Comparison of ENCODE assay signal across 1 cellular context in the genomic region with DNA sequence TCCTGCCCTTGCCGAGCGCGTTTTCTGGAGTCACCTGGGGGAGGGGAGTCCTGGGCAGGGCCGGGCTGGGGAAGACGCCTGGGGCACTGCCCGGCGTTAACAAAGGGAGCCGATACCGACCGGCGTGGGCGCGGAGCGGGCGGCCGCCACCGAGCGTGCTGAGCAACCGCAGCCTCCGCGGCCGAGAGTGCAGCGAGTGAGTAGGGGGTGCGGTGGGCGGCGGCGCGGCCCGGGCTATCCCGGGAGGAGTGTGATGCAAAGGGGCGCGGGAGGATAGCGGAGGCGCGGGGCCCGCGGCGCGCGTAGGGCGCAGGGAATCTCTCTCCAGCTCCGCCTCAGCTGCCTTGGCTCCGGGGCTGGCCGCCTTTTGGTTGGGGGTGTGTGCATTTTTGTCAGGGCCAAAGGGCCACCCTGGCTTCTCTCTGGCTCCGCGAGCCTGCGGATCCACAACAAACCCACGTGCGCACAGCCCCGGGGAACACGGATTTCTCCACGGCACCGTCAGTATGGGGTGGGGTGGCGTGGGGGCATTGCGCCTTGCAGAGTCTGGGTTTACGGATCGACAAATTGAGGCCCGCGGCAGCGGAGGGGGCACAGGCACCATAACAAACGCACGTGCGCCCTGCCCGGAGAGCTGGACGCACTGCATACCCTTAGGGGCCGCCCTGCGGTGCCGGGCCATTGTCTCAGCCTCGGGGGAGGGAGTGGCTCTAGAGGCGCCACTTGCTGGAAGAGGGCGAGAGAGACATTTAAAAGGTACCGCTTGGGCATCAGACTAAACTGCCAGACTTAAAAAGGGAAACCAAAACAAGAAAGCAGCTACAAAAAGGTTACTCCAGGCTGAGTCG.
TF ChIP-seq lines count a peak whose summit lies in the region.

No MANE protein-coding gene starts in this region.

TF ChIP-seq in HepG2, 621 proteins besides CTCF, POLR2A, EP300 and RAD21 (continued from another document and continues in another):
- peak; percentile 42; the same call in 1 of the 2 replicates for TF ChIP-seq MTERF4 (CRISPR knock-in tag; IDR thresholded peaks at IDR 0.05)
- TF ChIP-seq BCL6 (CRISPR knock-in tag; IDR thresholded peaks at IDR 0.05): peak; percentile 51; the same call in 1 of the 2 replicates
- TF ChIP-seq, protein P1, sequence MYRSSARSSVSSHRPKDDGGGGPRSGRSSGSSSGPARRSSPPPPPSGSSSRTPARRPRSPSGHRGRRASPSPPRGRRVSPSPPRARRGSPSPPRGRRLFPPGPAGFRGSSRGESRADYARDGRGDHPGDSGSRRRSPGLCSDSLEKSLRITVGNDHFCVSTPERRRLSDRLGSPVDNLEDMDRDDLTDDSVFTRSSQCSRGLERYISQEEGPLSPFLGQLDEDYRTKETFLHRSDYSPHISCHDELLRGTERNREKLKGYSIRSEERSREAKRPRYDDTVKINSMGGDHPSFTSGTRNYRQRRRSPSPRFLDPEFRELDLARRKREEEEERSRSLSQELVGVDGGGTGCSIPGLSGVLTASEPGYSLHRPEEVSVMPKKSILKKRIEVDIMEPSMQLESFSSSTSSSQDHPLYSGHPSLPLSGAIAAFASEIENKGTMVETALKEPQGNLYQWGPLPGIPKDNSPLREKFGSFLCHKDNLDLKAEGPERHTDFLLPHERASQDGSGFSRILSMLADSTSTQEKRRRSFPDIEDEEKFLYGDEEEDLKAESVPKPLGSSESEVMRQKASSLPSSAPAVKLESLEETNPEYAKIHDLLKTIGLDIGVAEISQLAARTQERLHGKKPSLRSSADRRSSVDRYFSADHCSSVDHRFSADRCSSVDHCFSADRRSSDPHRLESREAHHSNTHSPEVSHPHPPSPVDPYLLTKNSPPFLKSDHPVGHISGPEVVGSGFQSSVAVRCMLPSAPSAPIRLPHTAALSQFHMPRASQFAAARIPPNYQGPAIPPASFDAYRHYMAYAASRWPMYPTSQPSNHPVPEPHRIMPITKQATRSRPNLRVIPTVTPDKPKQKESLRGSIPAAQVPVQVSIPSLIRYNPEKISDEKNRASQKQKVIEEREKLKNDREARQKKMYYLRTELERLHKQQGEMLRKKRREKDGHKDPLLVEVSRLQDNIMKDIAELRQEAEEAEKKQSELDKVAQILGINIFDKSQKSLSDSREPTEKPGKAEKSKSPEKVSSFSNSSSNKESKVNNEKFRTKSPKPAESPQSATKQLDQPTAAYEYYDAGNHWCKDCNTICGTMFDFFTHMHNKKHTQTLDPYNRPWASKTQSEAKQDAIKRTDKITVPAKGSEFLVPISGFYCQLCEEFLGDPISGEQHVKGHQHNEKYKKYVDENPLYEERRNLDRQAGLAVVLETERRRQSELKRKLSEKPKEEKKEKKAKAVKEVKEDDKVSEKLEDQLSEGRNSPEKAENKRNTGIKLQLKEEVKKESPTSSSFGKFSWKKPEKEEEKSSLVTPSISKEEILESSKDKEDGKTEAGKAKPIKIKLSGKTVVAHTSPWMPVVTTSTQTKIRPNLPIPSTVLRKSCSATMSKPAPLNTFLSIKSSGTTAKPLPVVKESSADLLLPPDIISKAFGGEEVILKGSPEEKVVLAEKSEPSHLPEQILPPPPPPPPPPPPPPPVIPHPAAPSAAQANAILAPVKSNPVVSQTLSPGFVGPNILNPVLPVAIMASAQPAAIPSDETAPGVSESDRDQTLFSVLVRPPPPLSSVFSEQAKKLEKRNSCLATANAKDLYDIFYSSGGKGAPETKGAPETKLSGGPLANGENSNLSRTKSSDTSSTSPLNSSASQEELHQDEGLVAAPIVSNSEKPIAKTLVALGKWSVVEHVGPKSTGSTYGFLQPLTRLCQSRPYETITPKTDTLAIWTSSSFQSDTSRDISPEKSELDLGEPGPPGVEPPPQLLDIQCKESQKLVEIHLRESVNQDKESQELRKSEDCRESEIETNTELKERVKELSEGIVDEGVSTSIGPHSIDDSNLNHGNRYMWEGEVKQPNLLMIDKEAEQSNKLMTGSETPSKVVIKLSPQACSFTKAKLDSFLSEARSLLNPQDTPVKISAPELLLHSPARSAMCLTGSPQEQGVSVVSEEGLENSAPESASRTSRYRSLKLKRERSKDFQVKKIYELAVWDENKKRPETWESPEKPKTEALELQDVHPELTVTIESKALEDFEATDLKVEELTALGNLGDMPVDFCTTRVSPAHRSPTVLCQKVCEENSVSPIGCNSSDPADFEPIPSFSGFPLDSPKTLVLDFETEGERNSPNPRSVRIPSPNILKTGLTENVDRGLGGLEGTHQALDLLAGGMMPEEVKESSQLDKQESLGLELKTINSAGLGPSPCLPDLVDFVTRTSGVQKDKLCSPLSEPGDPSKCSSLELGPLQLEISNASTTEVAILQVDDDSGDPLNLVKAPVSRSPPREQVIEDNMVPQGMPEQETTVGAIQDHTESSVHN (CRISPR knock-in tag; IDR thresholded peaks at IDR 0.05): no peak
- TF ChIP-seq DR1 (CRISPR knock-in tag; IDR thresholded peaks at IDR 0.05): no peak
- no peak for TF ChIP-seq PHF5A (CRISPR knock-in tag; IDR thresholded peaks at IDR 0.05; ENCODE audit: low read depth, unreplicated experiment)
- TF ChIP-seq POLR2AphosphoS2 (IDR thresholded peaks at IDR 0.05; ENCODE audit: low read depth, low read length): no peak
- no peak for TF ChIP-seq CREB1 (IDR thresholded peaks at IDR 0.05)
- no peak for TF ChIP-seq CREB1 (CRISPR knock-in tag; IDR thresholded peaks at IDR 0.05)
- TF ChIP-seq ARNTL (CRISPR knock-in tag; IDR thresholded peaks at IDR 0.05): no peak
- no peak for TF ChIP-seq NFE2L2 (IDR thresholded peaks at IDR 0.05; ENCODE audit: low read length)
- TF ChIP-seq SP1 (IDR thresholded peaks at IDR 0.05): no peak
- no peak for TF ChIP-seq SP1 (CRISPR knock-in tag; IDR thresholded peaks at IDR 0.05)
- peak; percentile 40; the same call in 1 of the 2 replicates for TF ChIP-seq ZMYM4 (CRISPR knock-in tag; IDR thresholded peaks at IDR 0.05)
- TF ChIP-seq KDM3A (CRISPR knock-in tag; IDR thresholded peaks at IDR 0.05; ENCODE audit: low read depth): no peak
- TF ChIP-seq ZNF761 (CRISPR knock-in tag; conservative IDR thresholded peaks at IDR 0.05): peak; percentile 11; the same call in 1 of the 2 replicates
- TF ChIP-seq ZSCAN29 (CRISPR knock-in tag; conservative IDR thresholded peaks at IDR 0.05): no peak; the same call in 1 of the 2 replicates
- no peak; the same call in 1 of the 2 replicates for TF ChIP-seq ZNF33B (CRISPR knock-in tag; IDR thresholded peaks at IDR 0.05)
- no peak for TF ChIP-seq DDIT3 (CRISPR knock-in tag; IDR thresholded peaks at IDR 0.05)
- no peak for TF ChIP-seq EZH2 (conservative IDR thresholded peaks at IDR 0.05; ENCODE audit: low read depth, low read length)
- 0 out of 2 replicates have a peak, but pooled peaks have one; percentile 5 for TF ChIP-seq SP5 (CRISPR knock-in tag; IDR thresholded peaks at IDR 0.05; ENCODE audit: borderline replicate concordance, low read depth)
- no peak for TF ChIP-seq BRD4 (CRISPR knock-in tag; IDR thresholded peaks at IDR 0.05)
- no peak for TF ChIP-seq PTBP1 (IDR thresholded peaks at IDR 0.05; ENCODE audit: low read depth, low read length, poor library complexity, severe bottlenecking)
- TF ChIP-seq ZBTB42 (CRISPR knock-in tag; IDR thresholded peaks at IDR 0.05): no peak
- TF ChIP-seq, protein P2, sequence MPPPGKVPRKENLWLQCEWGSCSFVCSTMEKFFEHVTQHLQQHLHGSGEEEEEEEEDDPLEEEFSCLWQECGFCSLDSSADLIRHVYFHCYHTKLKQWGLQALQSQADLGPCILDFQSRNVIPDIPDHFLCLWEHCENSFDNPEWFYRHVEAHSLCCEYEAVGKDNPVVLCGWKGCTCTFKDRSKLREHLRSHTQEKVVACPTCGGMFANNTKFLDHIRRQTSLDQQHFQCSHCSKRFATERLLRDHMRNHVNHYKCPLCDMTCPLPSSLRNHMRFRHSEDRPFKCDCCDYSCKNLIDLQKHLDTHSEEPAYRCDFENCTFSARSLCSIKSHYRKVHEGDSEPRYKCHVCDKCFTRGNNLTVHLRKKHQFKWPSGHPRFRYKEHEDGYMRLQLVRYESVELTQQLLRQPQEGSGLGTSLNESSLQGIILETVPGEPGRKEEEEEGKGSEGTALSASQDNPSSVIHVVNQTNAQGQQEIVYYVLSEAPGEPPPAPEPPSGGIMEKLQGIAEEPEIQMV (CRISPR knock-in tag; IDR thresholded peaks at IDR 0.05; ENCODE audit: low read depth): no peak
- TF ChIP-seq, protein P3, sequence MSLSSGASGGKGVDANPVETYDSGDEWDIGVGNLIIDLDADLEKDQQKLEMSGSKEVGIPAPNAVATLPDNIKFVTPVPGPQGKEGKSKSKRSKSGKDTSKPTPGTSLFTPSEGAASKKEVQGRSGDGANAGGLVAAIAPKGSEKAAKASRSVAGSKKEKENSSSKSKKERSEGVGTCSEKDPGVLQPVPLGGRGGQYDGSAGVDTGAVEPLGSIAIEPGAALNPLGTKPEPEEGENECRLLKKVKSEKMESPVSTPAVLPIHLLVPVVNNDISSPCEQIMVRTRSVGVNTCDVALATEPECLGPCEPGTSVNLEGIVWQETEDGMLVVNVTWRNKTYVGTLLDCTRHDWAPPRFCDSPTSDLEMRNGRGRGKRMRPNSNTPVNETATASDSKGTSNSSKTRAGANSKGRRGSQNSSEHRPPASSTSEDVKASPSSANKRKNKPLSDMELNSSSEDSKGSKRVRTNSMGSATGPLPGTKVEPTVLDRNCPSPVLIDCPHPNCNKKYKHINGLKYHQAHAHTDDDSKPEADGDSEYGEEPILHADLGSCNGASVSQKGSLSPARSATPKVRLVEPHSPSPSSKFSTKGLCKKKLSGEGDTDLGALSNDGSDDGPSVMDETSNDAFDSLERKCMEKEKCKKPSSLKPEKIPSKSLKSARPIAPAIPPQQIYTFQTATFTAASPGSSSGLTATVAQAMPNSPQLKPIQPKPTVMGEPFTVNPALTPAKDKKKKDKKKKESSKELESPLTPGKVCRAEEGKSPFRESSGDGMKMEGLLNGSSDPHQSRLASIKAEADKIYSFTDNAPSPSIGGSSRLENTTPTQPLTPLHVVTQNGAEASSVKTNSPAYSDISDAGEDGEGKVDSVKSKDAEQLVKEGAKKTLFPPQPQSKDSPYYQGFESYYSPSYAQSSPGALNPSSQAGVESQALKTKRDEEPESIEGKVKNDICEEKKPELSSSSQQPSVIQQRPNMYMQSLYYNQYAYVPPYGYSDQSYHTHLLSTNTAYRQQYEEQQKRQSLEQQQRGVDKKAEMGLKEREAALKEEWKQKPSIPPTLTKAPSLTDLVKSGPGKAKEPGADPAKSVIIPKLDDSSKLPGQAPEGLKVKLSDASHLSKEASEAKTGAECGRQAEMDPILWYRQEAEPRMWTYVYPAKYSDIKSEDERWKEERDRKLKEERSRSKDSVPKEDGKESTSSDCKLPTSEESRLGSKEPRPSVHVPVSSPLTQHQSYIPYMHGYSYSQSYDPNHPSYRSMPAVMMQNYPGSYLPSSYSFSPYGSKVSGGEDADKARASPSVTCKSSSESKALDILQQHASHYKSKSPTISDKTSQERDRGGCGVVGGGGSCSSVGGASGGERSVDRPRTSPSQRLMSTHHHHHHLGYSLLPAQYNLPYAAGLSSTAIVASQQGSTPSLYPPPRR (CRISPR knock-in tag; IDR thresholded peaks at IDR 0.05; ENCODE audit: borderline replicate concordance): no peak
- TF ChIP-seq ZKSCAN5 (CRISPR knock-in tag; IDR thresholded peaks at IDR 0.05): no peak
- TF ChIP-seq TBX3 (IDR thresholded peaks at IDR 0.05; ENCODE audit: borderline replicate concordance): no peak
- no peak for TF ChIP-seq ZNF713 (CRISPR knock-in tag; IDR thresholded peaks at IDR 0.05)
- no peak for TF ChIP-seq FOXM1 (CRISPR knock-in tag; IDR thresholded peaks at IDR 0.05)
- no peak for TF ChIP-seq RXRB (CRISPR knock-in tag; IDR thresholded peaks at IDR 0.05; ENCODE audit: borderline replicate concordance)
- TF ChIP-seq SIX4 (CRISPR knock-in tag; IDR thresholded peaks at IDR 0.05): no peak
- TF ChIP-seq ZNF331 (CRISPR knock-in tag; IDR thresholded peaks at IDR 0.05): no peak
- TF ChIP-seq ATF5 (CRISPR knock-in tag; IDR thresholded peaks at IDR 0.05; ENCODE audit: low read depth): no peak
- TF ChIP-seq NR0B2 (CRISPR knock-in tag; IDR thresholded peaks at IDR 0.05): no peak
- TF ChIP-seq ZNF18 (CRISPR knock-in tag; IDR thresholded peaks at IDR 0.05; ENCODE audit: insufficient replicate concordance): peak; percentile 26
- TF ChIP-seq ZNF558 (CRISPR knock-in tag; IDR thresholded peaks at IDR 0.05; ENCODE audit: borderline replicate concordance): no peak
- peak; percentile 23 for TF ChIP-seq PHF8 (CRISPR knock-in tag; IDR thresholded peaks at IDR 0.05)
- no peak for TF ChIP-seq WIZ (CRISPR knock-in tag; IDR thresholded peaks at IDR 0.05)
- TF ChIP-seq JUND (CRISPR knock-in tag; IDR thresholded peaks at IDR 0.05): no peak
- no peak for TF ChIP-seq MTA3 (CRISPR knock-in tag; IDR thresholded peaks at IDR 0.05)
- TF ChIP-seq PRPF4 (IDR thresholded peaks at IDR 0.05; ENCODE audit: low read depth, low read length, poor library complexity, severe bottlenecking): no peak
- TF ChIP-seq POGZ (CRISPR knock-in tag; IDR thresholded peaks at IDR 0.05): no peak
- no peak for TF ChIP-seq TOPORS (CRISPR knock-in tag; IDR thresholded peaks at IDR 0.05)
